14 cellular contexts compared by ENCODE assay signal in the genomic region with DNA sequence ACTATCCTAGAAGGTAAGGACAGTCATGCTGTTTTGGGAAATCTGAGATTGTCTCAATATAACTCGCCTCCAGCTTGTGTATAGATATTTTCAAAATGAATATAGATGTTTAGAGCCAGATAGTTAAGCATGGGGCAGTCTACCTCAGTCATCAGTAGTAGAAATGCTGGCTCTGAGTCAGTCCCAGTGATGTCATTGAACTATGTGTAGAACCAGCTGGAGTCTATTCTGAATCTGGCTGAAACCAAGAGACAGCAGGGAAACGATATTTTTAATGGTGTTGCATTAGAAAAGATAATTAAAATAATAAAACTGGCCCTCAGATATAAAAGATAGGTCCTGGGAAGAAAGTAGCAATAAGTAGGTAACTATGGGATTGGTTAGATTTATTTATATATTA. TPM values are rescaled to one million over a fixed set of nuclear protein-coding genes. Genes with fewer than 3 reads are reported as not detected.
A peak's percentile ranks its signal among the peaks of the same experiment; 100 is the strongest.
DNase-seq lines count a peak whose midpoint lies in the region; ATAC-seq and TF ChIP-seq lines count a peak whose summit lies in the region.
"Had no signal": no experiment of that assay in that cellular context is flagged by ENCODE, and none has a peak within 500 bp of the region (broad histone marks: within the 10 kb centered on the region; RNA-seq: fewer than 3 reads in every experiment).

No MANE protein-coding gene starts in this region.

- no peak overlapping the region for H3K4me3 ChIP-seq in brain microvascular endothelial cell (ENCODE audit: low read depth, low read length)

- TF ChIP-seq CTCF in brain microvascular endothelial cell (IDR thresholded peaks at IDR 0.05; ENCODE audit: low read depth, low read length, missing control alignments) (no peak), GM10266 (IDR thresholded peaks at IDR 0.05; ENCODE audit: control insufficient read depth, insufficient read depth, low read depth, missing control alignments) (no peak), omental fat pad (IDR thresholded peaks at IDR 0.05) (no peak)

- ATAC-seq in GM18499 (IDR thresholded peaks at IDR 0.05; ENCODE audit: insufficient read depth, unreplicated experiment), result peak; percentile 74
- peak; percentile 68 for ATAC-seq in GM21390 (IDR thresholded peaks at IDR 0.05; ENCODE audit: unreplicated experiment)
- ATAC-seq in HG03064 (IDR thresholded peaks at IDR 0.05; ENCODE audit: low read depth, unreplicated experiment), result peak; percentile 72
- ATAC-seq in omental fat pad (ENCODE audit: low FRiP score), result no peak
- ATAC-seq: activated CD4-positive, CD25-positive, alpha-beta regulatory T cell treated with anti-CD3 and anti-CD28 coated beads, Interleukin-2, amount 50 U/mL, for 24 hours; left colon; Panc1 had no signal

- H3K27ac ChIP-seq in brain microvascular endothelial cell, result no peak overlapping the region

- DNase-seq in brain microvascular endothelial cell (peak; percentile 34), SW 1271 (lab: John Stamatoyannopoulos, UW) (no peak), GM10266 (ENCODE audit: extremely low spot score) (no peak), omental fat pad (ENCODE audit: low spot score) (no peak), D341Med (ENCODE audit: low spot score) (no peak)
- DNase-seq: CD4-positive, alpha-beta memory T cell; GOT3; left colon; NCI-H1092 had no signal

- H3K36me3 ChIP-seq in brain microvascular endothelial cell (replicated peaks), result no peaks in the 10 kb centered on the region

- in situ Hi-C loops in brain microvascular endothelial cell (cut with HindIII; ENCODE audit: low pct_ligation_motif_present, low sequenced_read_pairs), result no loop called here

- H3K27me3 ChIP-seq in brain microvascular endothelial cell (replicated peaks), result no peaks in the 10 kb centered on the region

RNA-seq across cellular contexts. Expression of a gene that starts 25.9 kb away (rescaled TPM):
- total RNA-seq in omental fat pad, result 1 to 10 TPM; 2.3 to 6.0 (median 2.7) TPM

RNA-seq across cellular contexts. Expression of a gene that starts 49.3 kb away (rescaled TPM):
- 1 to 10 TPM; 4.2 to 7.4 (median 6.9) TPM for total RNA-seq in omental fat pad
